In the genomic region with DNA sequence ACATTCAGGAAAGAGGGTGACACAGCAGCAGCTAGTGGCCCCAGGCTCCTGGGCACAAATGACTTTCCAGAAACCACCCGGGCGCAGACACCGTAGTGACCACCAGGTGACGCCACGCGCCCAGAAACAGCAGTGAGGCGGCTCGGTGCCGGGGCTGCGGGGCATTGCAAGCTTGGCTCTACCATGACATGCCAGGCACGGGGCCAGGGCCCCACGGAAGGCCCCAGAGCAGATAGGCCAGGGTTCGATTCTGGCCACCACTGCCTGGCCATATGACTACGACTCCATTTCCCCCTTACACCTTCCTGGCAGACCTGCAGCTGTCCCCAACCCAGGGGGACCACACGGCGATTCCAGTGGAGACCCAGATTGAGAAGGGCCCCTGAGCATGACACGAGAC, we compare ENCODE assay signal across 8 cellular contexts. TPM values are rescaled to one million over a fixed set of nuclear protein-coding genes. Genes with fewer than 3 reads are reported as not detected.
A peak's percentile ranks its signal among the peaks of the same experiment; 100 is the strongest.
DNase-seq lines count a peak whose midpoint lies in the region; ATAC-seq and TF ChIP-seq lines count a peak whose summit lies in the region.

No MANE protein-coding gene starts in this region.

- H3K4me1 ChIP-seq in KMS-11 (ENCODE audit: low read depth, poor library complexity, severe bottlenecking) (peaks cover 10% of the 10 kb centered on the region), Peyer's patch (peaks cover 0 to 14% (median 0%) of the 10 kb centered on the region in 4 donors)

- no peaks in the 10 kb centered on the region for H3K9me3 ChIP-seq in Peyer's patch

- H2AFZ ChIP-seq in KMS-11 (ENCODE audit: low read depth) = peak overlapping the region; percentile 55; the same call in 1 of the 2 replicates

- H3K4me1 Mint-ChIP-seq in activated T-cell treated with anti-CD3 and anti-CD28 coated beads, Interleukin-2, amount 50 U/mL, for 4 hours (ENCODE audit: low read depth) = no peaks in the 10 kb centered on the region
- peaks cover 38% of the 10 kb centered on the region for H3K4me1 Mint-ChIP-seq in nephron progenitor cell

- no peak overlapping the region for H3K4me2 ChIP-seq in KMS-11

- no peak overlapping the region for H3K4me3 Mint-ChIP-seq in activated T-cell treated with anti-CD3 and anti-CD28 coated beads, Interleukin-2, amount 50 U/mL, for 4 hours
- H3K4me3 Mint-ChIP-seq in nephron progenitor cell = no peak overlapping the region

- ATAC-seq in activated T-cell treated with anti-CD3 and anti-CD28 coated beads, Interleukin-2, amount 50 U/mL, for 4 hours = peak; percentile 91 to 95
- no peak for ATAC-seq in GM21423 (IDR thresholded peaks at IDR 0.05; ENCODE audit: unreplicated experiment)

- H3K36me3 Mint-ChIP-seq in activated T-cell treated with anti-CD3 and anti-CD28 coated beads, Interleukin-2, amount 50 U/mL, for 4 hours (ENCODE audit: insufficient read depth) = no peaks in the 10 kb centered on the region
- H3K36me3 Mint-ChIP-seq in nephron progenitor cell (ENCODE audit: low read depth) = peaks cover 2% of the 10 kb centered on the region

- no peak overlapping the region for H3K9ac ChIP-seq in KMS-11

- TF ChIP-seq CTCF in KMS-11 (conservative IDR thresholded peaks at IDR 0.05; ENCODE audit: low read depth, low read length) = peak; percentile 97
- TF ChIP-seq CTCF in Peyer's patch (IDR thresholded peaks at IDR 0.05) = peak; percentile 91 to 99 (median 94)
- TF ChIP-seq CTCF in nephron progenitor cell (IDR thresholded peaks at IDR 0.05) = peak; percentile 97

- H3K27ac ChIP-seq in KMS-11 (no peak overlapping the region), Peyer's patch (no peak overlapping the region)

- no peak overlapping the region for H3K27ac Mint-ChIP-seq in nephron progenitor cell

- H3K4me3 ChIP-seq in KMS-11 (IDR thresholded peaks at IDR 0.05; ENCODE audit: insufficient read depth, low read depth, low read length) (no peak overlapping the region), Peyer's patch (no peak overlapping the region)

- no peaks in the 10 kb centered on the region for H3K9me3 Mint-ChIP-seq in activated T-cell treated with anti-CD3 and anti-CD28 coated beads, Interleukin-2, amount 50 U/mL, for 4 hours
- H3K9me3 Mint-ChIP-seq in nephron progenitor cell = no peaks in the 10 kb centered on the region

- H3K27me3 ChIP-seq in KMS-11 (ENCODE audit: insufficient read depth, low read depth) (no peaks in the 10 kb centered on the region; the same call in 1 of the 2 replicates), Peyer's patch (no peaks in the 10 kb centered on the region)

- H3K27me3 Mint-ChIP-seq in activated T-cell treated with anti-CD3 and anti-CD28 coated beads, Interleukin-2, amount 50 U/mL, for 4 hours (ENCODE audit: low read depth) = peaks cover 13% of the 10 kb centered on the region
- no peaks in the 10 kb centered on the region for H3K27me3 Mint-ChIP-seq in nephron progenitor cell (ENCODE audit: low read depth, poor library complexity)

- no peaks in the 10 kb centered on the region for H3K36me3 ChIP-seq in KMS-11 (ENCODE audit: insufficient read depth)
- H3K36me3 ChIP-seq in Peyer's patch = peaks cover 0 to 33% (median 0%) of the 10 kb centered on the region in 3 donors

- no peaks in the 10 kb centered on the region for H4K20me1 ChIP-seq in KMS-11 (ENCODE audit: insufficient read depth)

- no peaks in the 10 kb centered on the region for H3K79me2 ChIP-seq in KMS-11 (ENCODE audit: insufficient read depth, low read depth)

- DNase-seq in Daoy (ENCODE audit: low read depth) = peak; percentile 77
- peak; percentile 85 to 95 (median 90) for DNase-seq in Peyer's patch
- peak; percentile 81 for DNase-seq in activated T-cell treated with anti-CD3 and anti-CD28 coated beads, Interleukin-2, amount 50 U/mL, for 4 hours
- DNase-seq in fibroblast of gingiva (ENCODE audit: low read depth) = peak; percentile 59
- DNase-seq in nephron progenitor cell = peak; percentile 87
- DNase-seq in stimulated activated naive CD4-positive, alpha-beta T cell treated with Interleukin-2 at 50 U/mL for 16 hours (lab: John Stamatoyannopoulos, UW) = peak; percentile 77

- TF ChIP-seq POLR2A in Peyer's patch (IDR thresholded peaks at IDR 0.05) = no peak

RNA-seq across cellular contexts. Expression of gene RHBDF1, which starts 6.7 kb away (rescaled TPM):
- 4.7 and 9.3 TPM in 2 replicates for total RNA-seq in Daoy (2014; rRNA removed; shearing (Covaris generic))
- 10 to 100 TPM; 19.4 to 58.6 (median 41.1) TPM for total RNA-seq in Peyer's patch
- total RNA-seq in activated T-cell treated with anti-CD3 and anti-CD28 coated beads, Interleukin-2, amount 50 U/mL, for 4 hours = under 1 TPM; 0.46 to 0.73 (median 0.63) TPM

RNA-seq across cellular contexts. Expression of gene SNRNP25, which starts 12.1 kb away (rescaled TPM):
- total RNA-seq in Daoy (2014; rRNA removed; shearing (Covaris generic)) = 24.3 and 30.8 TPM in 2 replicates
- total RNA-seq in Peyer's patch = 10 to 100 TPM in 3 of 4 donors, 1 to 10 TPM in 1; 8.7 to 17.6 (median 14.4) TPM
- 10 to 100 TPM; 49.5 to 69.4 (median 66.1) TPM for total RNA-seq in activated T-cell treated with anti-CD3 and anti-CD28 coated beads, Interleukin-2, amount 50 U/mL, for 4 hours

RNA-seq across cellular contexts. Expression of gene MPG, which starts 12.3 kb away (rescaled TPM):
- total RNA-seq in Daoy (2014; rRNA removed; shearing (Covaris generic)) = 55.8 and 72.2 TPM in 2 replicates
- 10 to 100 TPM; 21.5 to 63.4 (median 44.7) TPM for total RNA-seq in Peyer's patch
- total RNA-seq in activated T-cell treated with anti-CD3 and anti-CD28 coated beads, Interleukin-2, amount 50 U/mL, for 4 hours = 10 to 100 TPM; 32.7 to 39.8 (median 37.3) TPM

RNA-seq across cellular contexts. Expression of gene POLR3K, which starts 12.3 kb away (rescaled TPM):
- 3.2 and 10.8 TPM in 2 replicates for total RNA-seq in Daoy (2014; rRNA removed; shearing (Covaris generic))
- total RNA-seq in Peyer's patch = 1 to 10 TPM; 2.5 to 6.3 (median 3.3) TPM
- 10 to 100 TPM; 80.8 to 89.5 (median 87.9) TPM for total RNA-seq in activated T-cell treated with anti-CD3 and anti-CD28 coated beads, Interleukin-2, amount 50 U/mL, for 4 hours
